15 cellular contexts compared by ENCODE assay signal in the genomic region with DNA sequence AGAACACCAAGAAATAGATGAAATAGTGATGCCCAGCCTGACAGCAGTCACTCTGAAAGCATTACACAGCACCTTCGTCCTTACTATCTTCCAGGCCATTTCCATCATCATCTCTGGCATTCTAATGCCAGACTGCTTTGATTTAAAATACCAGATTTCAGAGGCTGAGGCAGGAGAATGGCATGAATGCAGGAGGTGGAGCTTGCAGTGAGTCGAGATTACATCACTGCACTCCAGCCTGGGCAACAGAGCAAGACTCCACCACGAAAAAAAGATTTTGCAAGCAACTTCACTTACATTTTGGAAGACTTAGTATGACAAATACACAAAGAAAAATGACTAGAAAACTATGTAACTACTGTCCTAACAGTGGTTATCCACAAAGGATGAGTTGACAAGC.
"Had no signal": no experiment of that assay in that cellular context is flagged by ENCODE, and none has a peak within 500 bp of the region (broad histone marks: within the 10 kb centered on the region; RNA-seq: fewer than 3 reads in every experiment).

No MANE protein-coding gene starts in this region.

- H3K36me3 Mint-ChIP-seq: brain had no signal

- H3K36me3 ChIP-seq: left ventricle myocardium inferior, uterus had no signal

- H3K9me3 Mint-ChIP-seq: activated naive CD4-positive, alpha-beta T cell treated with anti-CD3 and anti-CD28 coated beads, Interleukin-2, amount 50 U/mL, for 24 hours; central memory CD8-positive, alpha-beta T cell; memory B cell; nephron had no signal

- H3K4me1 Mint-ChIP-seq: central memory CD8-positive, alpha-beta T cell; nephron had no signal

- H3K27me3 Mint-ChIP-seq: activated naive CD4-positive, alpha-beta T cell treated with anti-CD3 and anti-CD28 coated beads, Interleukin-2, amount 50 U/mL, for 24 hours; brain; central memory CD8-positive, alpha-beta T cell; dendritic cell treated with granulocyte-macrophage colony-stimulating factor and Interleukin-4, amounts not matched to agents 40 ng/mL and 50 ng/mL, for 4 days; effector memory CD8-positive, alpha-beta T cell; memory B cell had no signal

- H3K27me3 ChIP-seq: foreskin keratinocyte, uterus had no signal

- H3K4me3 ChIP-seq: left ventricle myocardium inferior, uterus had no signal

- H3K4me3 Mint-ChIP-seq: activated naive CD4-positive, alpha-beta T cell treated with anti-CD3 and anti-CD28 coated beads, Interleukin-2, amount 50 U/mL, for 24 hours; brain; central memory CD8-positive, alpha-beta T cell; dendritic cell treated with granulocyte-macrophage colony-stimulating factor and Interleukin-4, amounts not matched to agents 40 ng/mL and 50 ng/mL, for 4 days; effector memory CD8-positive, alpha-beta T cell; memory B cell; nephron had no signal

- DNase-seq: activated CD4-positive, alpha-beta T cell treated with anti-CD3 and anti-CD28 coated beads, Interleukin-2, amount 50 U/mL, for 4 hours; activated CD4-positive, CD25-positive, alpha-beta regulatory T cell treated with anti-CD3 and anti-CD28 coated beads, Interleukin-2, amount 50 U/mL, for 72 hours; activated effector memory CD4-positive, alpha-beta T cell treated with Interleukin-2 at 50 U/mL for 16 hours; activated T-cell treated with anti-CD3 and anti-CD28 coated beads, Interleukin-2, amount 50 U/mL, for 1 hour; effector memory CD8-positive, alpha-beta T cell; foreskin keratinocyte; left ventricle myocardium inferior; occipital lobe; uterus had no signal

- H3K9me3 ChIP-seq: left ventricle myocardium inferior, uterus had no signal

- H3K4me1 ChIP-seq: foreskin keratinocyte, left ventricle myocardium inferior, uterus had no signal

- H3K27ac Mint-ChIP-seq: activated naive CD4-positive, alpha-beta T cell treated with anti-CD3 and anti-CD28 coated beads, Interleukin-2, amount 50 U/mL, for 24 hours; brain; dendritic cell treated with granulocyte-macrophage colony-stimulating factor and Interleukin-4, amounts not matched to agents 40 ng/mL and 50 ng/mL, for 4 days; effector memory CD8-positive, alpha-beta T cell; memory B cell; nephron had no signal

- ATAC-seq: effector memory CD8-positive, alpha-beta T cell; foreskin keratinocyte had no signal
